ENCODE assay signal across 9 cellular contexts in the genomic region with DNA sequence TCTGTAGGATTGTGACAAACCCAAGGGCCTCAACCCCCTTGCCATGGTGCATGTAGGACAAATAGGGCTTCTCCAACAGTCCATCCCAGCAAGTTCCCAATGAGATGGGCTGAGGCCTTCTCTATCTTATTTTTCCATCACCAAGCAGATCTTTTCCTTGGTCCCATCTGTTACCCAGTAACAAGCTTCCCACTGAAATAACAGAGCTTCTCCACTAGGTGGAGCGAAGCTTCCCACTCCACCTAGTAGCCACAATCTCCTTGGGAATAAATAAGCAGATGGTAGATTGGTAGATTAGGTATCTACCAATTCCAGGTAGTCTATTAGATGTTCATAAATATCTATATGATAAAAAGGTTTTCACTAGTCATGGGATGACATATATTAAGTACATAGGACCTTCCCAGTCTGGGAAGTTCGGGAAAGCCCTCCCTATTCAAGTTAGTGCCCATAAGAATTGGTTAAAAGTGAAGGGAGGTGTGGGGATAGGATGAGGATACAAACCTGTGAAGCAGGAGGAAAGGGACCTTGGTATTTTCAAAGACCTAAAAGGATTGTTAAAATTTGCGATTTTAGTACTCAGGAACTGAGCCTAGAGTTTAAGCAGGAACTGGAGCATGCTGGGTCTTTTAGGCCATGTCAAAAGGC. TPM values are rescaled to one million over a fixed set of nuclear protein-coding genes. Genes with fewer than 3 reads are reported as not detected.
DNase-seq lines count a peak whose midpoint lies in the region; ATAC-seq and TF ChIP-seq lines count a peak whose summit lies in the region.
"Had no signal": no experiment of that assay in that cellular context is flagged by ENCODE, and none has a peak within 500 bp of the region (broad histone marks: within the 10 kb centered on the region; RNA-seq: fewer than 3 reads in every experiment).

No MANE protein-coding gene starts in this region.

- no peaks in the 10 kb centered on the region for H3K9me3 ChIP-seq in A673 (ENCODE audit: low read depth, low read length, poor library complexity, severe bottlenecking)
- H3K9me3 ChIP-seq in fibroblast of lung (ENCODE audit: control insufficient read depth, insufficient read depth, low read depth, low read length): no peaks in the 10 kb centered on the region

- no peaks in the 10 kb centered on the region for H3K9me3 Mint-ChIP-seq in type B pancreatic cell
- no peaks in the 10 kb centered on the region for H3K9me3 Mint-ChIP-seq in effector memory CD8-positive, alpha-beta T cell
- H3K9me3 Mint-ChIP-seq: stimulated activated naive CD8-positive, alpha-beta T cell treated with anti-CD3 and anti-CD28 coated beads, Interleukin-15, Interleukin-2, amounts not matched to agents 100 ng/mL and 50 ng/mL, for 24 hours had no signal

- H3K79me2 ChIP-seq in fibroblast of lung (ENCODE audit: control insufficient read depth, insufficient read depth, low read length): no peaks in the 10 kb centered on the region

- H3K4me2 ChIP-seq in fibroblast of lung (ENCODE audit: extremely low read depth, insufficient read depth, low read length): no peak overlapping the region

- H3K36me3 ChIP-seq in A673 (ENCODE audit: insufficient read depth, low read length, poor library complexity, severe bottlenecking) (no peaks in the 10 kb centered on the region), fibroblast of lung (ENCODE audit: control insufficient read depth, insufficient read depth, low read length) (no peaks in the 10 kb centered on the region)

- no TSS peak for BruUV-seq in A673 (replicated peaks; lab: Mats Ljungman, UMichigan)

- H2AFZ ChIP-seq in fibroblast of lung (ENCODE audit: low read length): no peak overlapping the region

- POLR2A ChIA-PET in A673 (lab: Charles Lee; ENCODE audit: low non-redundant PET): no interaction called here

- no peak overlapping the region for H3K27ac Mint-ChIP-seq in type B pancreatic cell
- H3K27ac Mint-ChIP-seq in effector memory CD8-positive, alpha-beta T cell: no peak overlapping the region
- H3K27ac Mint-ChIP-seq: stimulated activated naive CD8-positive, alpha-beta T cell treated with anti-CD3 and anti-CD28 coated beads, Interleukin-15, Interleukin-2, amounts not matched to agents 100 ng/mL and 50 ng/mL, for 24 hours had no signal

- peaks cover 18% of the 10 kb centered on the region for H3K27me3 Mint-ChIP-seq in type B pancreatic cell
- H3K27me3 Mint-ChIP-seq in effector memory CD8-positive, alpha-beta T cell: peaks cover 17 to 28% of the 10 kb centered on the region in 2 donors

- no peaks in the 10 kb centered on the region for H3K27me3 ChIP-seq in A673 (replicated peaks; ENCODE audit: insufficient read depth, low read depth, low read length, poor library complexity)
- no peaks in the 10 kb centered on the region for H3K27me3 ChIP-seq in fibroblast of lung (ENCODE audit: control insufficient read depth, insufficient read depth, low read length)

- TF ChIP-seq CTCF in A673 (conservative IDR thresholded peaks at IDR 0.05; ENCODE audit: low read depth, low read length) (peak; percentile 72), GM12875 (IDR thresholded peaks at IDR 0.05; ENCODE audit: borderline replicate concordance, insufficient read depth, low read depth, low read length) (peak; percentile 62; the same call in 1 of the 2 replicates), fibroblast of lung (conservative IDR thresholded peaks at IDR 0.05 in 1 of 2, IDR thresholded peaks at IDR 0.05 in 1 of 2; ENCODE audit: low read depth in 1 of 2, low read length in 2 of 2) (peak; percentile 38 to 47), type B pancreatic cell (conservative IDR thresholded peaks at IDR 0.05) (peak; percentile 75)

- H3K9ac ChIP-seq in fibroblast of lung (ENCODE audit: insufficient read depth, low read length): no peak overlapping the region

- H3K4me1 Mint-ChIP-seq in type B pancreatic cell (ENCODE audit: unreplicated experiment): no peaks in the 10 kb centered on the region
- H3K4me1 Mint-ChIP-seq in effector memory CD8-positive, alpha-beta T cell (ENCODE audit: low read depth in 2 of 2): no peaks in the 10 kb centered on the region

- ATAC-seq in effector memory CD8-positive, alpha-beta T cell (replicated peaks): no peak

- no peaks in the 10 kb centered on the region for H3K36me3 Mint-ChIP-seq in type B pancreatic cell
- no peaks in the 10 kb centered on the region for H3K36me3 Mint-ChIP-seq in effector memory CD8-positive, alpha-beta T cell (ENCODE audit: insufficient read depth)

- CTCF ChIA-PET in A673 (lab: Charles Lee): interaction anchor here (1.0 kb wide), 1 partner anchor 370 kb away, joined by 7 read pairs; no protein-coding TSS in a partner anchor

- H3K4me1 ChIP-seq in A673 (ENCODE audit: insufficient read depth, low read length, poor library complexity, severe bottlenecking): no peaks in the 10 kb centered on the region
- H3K4me1 ChIP-seq in fibroblast of lung (ENCODE audit: control insufficient read depth, extremely low read depth, insufficient read depth, low read length): no peaks in the 10 kb centered on the region

- no peaks in the 10 kb centered on the region for H4K20me1 ChIP-seq in fibroblast of lung (ENCODE audit: control insufficient read depth, extremely low read depth, insufficient read depth, low read length)

- DNase-seq in A673 (ENCODE audit: low spot score) (peak; percentile 35), NCI-H2227 treated with DMSO at 0.1 percent for 48 hours (lab: John Stamatoyannopoulos, UW) (peak; percentile 2), fibroblast of lung (ENCODE audit: low read depth in 2 of 2) (peak; percentile 0 to 4), type B pancreatic cell (ENCODE audit: extremely low spot score, unreplicated experiment) (no peak), GM19240 (ENCODE audit: insufficient read length, low spot score) (no peak), NCI-H524 treated with DMSO at 0.1 percent for 48 hours (lab: John Stamatoyannopoulos, UW) (no peak)
- DNase-seq in effector memory CD8-positive, alpha-beta T cell: no peak

- no peak overlapping the region for H3K4me3 Mint-ChIP-seq in type B pancreatic cell
- H3K4me3 Mint-ChIP-seq in effector memory CD8-positive, alpha-beta T cell: no peak overlapping the region
- H3K4me3 Mint-ChIP-seq: stimulated activated naive CD8-positive, alpha-beta T cell treated with anti-CD3 and anti-CD28 coated beads, Interleukin-15, Interleukin-2, amounts not matched to agents 100 ng/mL and 50 ng/mL, for 24 hours had no signal

- intact Hi-C loops in A673 (cut with micrococcal nuclease; ENCODE audit: unreplicated experiment): loop anchor here (10.0 kb wide), 1 partner anchor 362 kb away; no protein-coding TSS in a partner anchor

- no peak overlapping the region for H3K4me3 ChIP-seq in A673 (ENCODE audit: low read depth, low read length, poor library complexity, severe bottlenecking)
- no peak overlapping the region for H3K4me3 ChIP-seq in GM12875 (ENCODE audit: low read depth, low read length)
- no peak overlapping the region for H3K4me3 ChIP-seq in fibroblast of lung (replicated peaks in 1 of 4; ENCODE audit: control extremely low read depth in 1 of 4, insufficient read depth in 1 of 4, low read depth in 3 of 4, low read length in 4 of 4)

- H3K27ac ChIP-seq in A673 (ENCODE audit: low read depth, low read length, poor library complexity, severe bottlenecking) (no peak overlapping the region), fibroblast of lung (ENCODE audit: insufficient read depth, low read length) (no peak overlapping the region)

RNA-seq across cellular contexts. Expression of gene OR52L1, which starts 5.9 kb away (rescaled TPM):
- total RNA-seq in A673 (2021) (not detected in 2 replicates), fibroblast of lung (not detected in 2 replicates), type B pancreatic cell (ENCODE audit: low replicate concordance) (not detected in 2 replicates)
- polyA plus RNA-seq in fibroblast of lung: not detected in 2 replicates
- polyA plus RNA-seq in fibroblast of lung (2012): not detected in 2 replicates
- polyA minus RNA-seq in fibroblast of lung (ENCODE audit: low replicate concordance): not detected in 2 replicates

RNA-seq across cellular contexts. Expression of gene OR56A4, which starts 14.0 kb away (rescaled TPM):
- total RNA-seq in A673 (2021) (not detected in 2 replicates), fibroblast of lung (not detected in 2 replicates), type B pancreatic cell (ENCODE audit: low replicate concordance) (0.07 TPM in 1 of 2 replicates, not detected in the other)
- polyA plus RNA-seq in fibroblast of lung: not detected in 2 replicates
- polyA plus RNA-seq in fibroblast of lung (2012): not detected in 2 replicates
- polyA minus RNA-seq in fibroblast of lung (ENCODE audit: low replicate concordance): not detected in 2 replicates

RNA-seq across cellular contexts. Expression of gene OR56A5, which starts 24.4 kb away (rescaled TPM):
- total RNA-seq in A673 (2021): not detected in 2 replicates
- total RNA-seq in fibroblast of lung: not detected in 2 replicates
- polyA plus RNA-seq in fibroblast of lung: not detected in 2 replicates
- not detected in 2 replicates for polyA plus RNA-seq in fibroblast of lung (2012)
- polyA minus RNA-seq in fibroblast of lung (ENCODE audit: low replicate concordance): not detected in 2 replicates
- not detected in 2 replicates for total RNA-seq in type B pancreatic cell (ENCODE audit: low replicate concordance)

RNA-seq across cellular contexts. Expression of gene OR56A1, which starts 37.8 kb away (rescaled TPM):
- total RNA-seq in A673 (2021) (0.04 TPM in 1 of 2 replicates, not detected in the other), fibroblast of lung (not detected in 2 replicates), type B pancreatic cell (ENCODE audit: low replicate concordance) (not detected in 2 replicates)
- not detected in 2 replicates for polyA plus RNA-seq in fibroblast of lung
- not detected in 2 replicates for polyA plus RNA-seq in fibroblast of lung (2012)
- polyA minus RNA-seq in fibroblast of lung (ENCODE audit: low replicate concordance): not detected in 2 replicates

RNA-seq across cellular contexts. Expression of gene OR56A3, which starts 50.7 kb away (rescaled TPM):
- total RNA-seq in A673 (2021) (not detected in 2 replicates), fibroblast of lung (not detected in 2 replicates), type B pancreatic cell (ENCODE audit: low replicate concordance) (not detected in 2 replicates)
- polyA plus RNA-seq in fibroblast of lung: not detected in 2 replicates
- not detected in 2 replicates for polyA plus RNA-seq in fibroblast of lung (2012)
- not detected in 2 replicates for polyA minus RNA-seq in fibroblast of lung (ENCODE audit: low replicate concordance)

Comparison
In these comparisons a context has a peak if more than half of its experiments do, and no peak if none do; other contexts are left out.
1. DNase-seq: peak in A673 (single experiment), NCI-H2227 treated with DMSO at 0.1 percent for 48 hours (single experiment) and fibroblast of lung (2 of 2); none in type B pancreatic cell (single experiment), GM19240 (single experiment), NCI-H524 treated with DMSO at 0.1 percent for 48 hours (single experiment) and effector memory CD8-positive, alpha-beta T cell (0 of 3).
2. Peak in every context shown above with its lines, with median percentiles within 50 percentile points of each other: CTCF ChIP-seq.